In the genomic region with DNA sequence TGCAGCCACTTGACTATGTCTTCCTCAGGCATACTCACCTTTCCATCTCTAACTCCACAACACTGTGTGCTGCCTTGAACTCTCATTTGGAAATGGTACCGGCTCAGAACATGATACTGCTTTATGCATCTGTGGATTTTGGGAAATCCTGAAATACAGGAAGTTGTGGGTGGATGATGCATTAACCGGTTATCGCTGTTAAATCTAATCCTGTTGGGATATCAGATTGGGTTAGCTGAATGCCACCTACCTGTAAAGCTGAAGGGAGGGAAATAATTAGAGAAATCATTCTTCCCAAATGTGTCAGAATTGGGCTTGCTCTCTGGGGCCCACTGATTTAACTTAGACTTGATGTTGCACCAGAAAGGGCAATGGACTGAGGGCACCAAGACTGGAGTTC, we compare ENCODE assay signal across 1 cellular context.
TF ChIP-seq lines count a peak whose summit lies in the region.

No MANE protein-coding gene starts in this region.

TF ChIP-seq in GM23338, 12 proteins besides CTCF, POLR2A, EP300 and RAD21 (continued from another document):
- TF ChIP-seq, protein P1, sequence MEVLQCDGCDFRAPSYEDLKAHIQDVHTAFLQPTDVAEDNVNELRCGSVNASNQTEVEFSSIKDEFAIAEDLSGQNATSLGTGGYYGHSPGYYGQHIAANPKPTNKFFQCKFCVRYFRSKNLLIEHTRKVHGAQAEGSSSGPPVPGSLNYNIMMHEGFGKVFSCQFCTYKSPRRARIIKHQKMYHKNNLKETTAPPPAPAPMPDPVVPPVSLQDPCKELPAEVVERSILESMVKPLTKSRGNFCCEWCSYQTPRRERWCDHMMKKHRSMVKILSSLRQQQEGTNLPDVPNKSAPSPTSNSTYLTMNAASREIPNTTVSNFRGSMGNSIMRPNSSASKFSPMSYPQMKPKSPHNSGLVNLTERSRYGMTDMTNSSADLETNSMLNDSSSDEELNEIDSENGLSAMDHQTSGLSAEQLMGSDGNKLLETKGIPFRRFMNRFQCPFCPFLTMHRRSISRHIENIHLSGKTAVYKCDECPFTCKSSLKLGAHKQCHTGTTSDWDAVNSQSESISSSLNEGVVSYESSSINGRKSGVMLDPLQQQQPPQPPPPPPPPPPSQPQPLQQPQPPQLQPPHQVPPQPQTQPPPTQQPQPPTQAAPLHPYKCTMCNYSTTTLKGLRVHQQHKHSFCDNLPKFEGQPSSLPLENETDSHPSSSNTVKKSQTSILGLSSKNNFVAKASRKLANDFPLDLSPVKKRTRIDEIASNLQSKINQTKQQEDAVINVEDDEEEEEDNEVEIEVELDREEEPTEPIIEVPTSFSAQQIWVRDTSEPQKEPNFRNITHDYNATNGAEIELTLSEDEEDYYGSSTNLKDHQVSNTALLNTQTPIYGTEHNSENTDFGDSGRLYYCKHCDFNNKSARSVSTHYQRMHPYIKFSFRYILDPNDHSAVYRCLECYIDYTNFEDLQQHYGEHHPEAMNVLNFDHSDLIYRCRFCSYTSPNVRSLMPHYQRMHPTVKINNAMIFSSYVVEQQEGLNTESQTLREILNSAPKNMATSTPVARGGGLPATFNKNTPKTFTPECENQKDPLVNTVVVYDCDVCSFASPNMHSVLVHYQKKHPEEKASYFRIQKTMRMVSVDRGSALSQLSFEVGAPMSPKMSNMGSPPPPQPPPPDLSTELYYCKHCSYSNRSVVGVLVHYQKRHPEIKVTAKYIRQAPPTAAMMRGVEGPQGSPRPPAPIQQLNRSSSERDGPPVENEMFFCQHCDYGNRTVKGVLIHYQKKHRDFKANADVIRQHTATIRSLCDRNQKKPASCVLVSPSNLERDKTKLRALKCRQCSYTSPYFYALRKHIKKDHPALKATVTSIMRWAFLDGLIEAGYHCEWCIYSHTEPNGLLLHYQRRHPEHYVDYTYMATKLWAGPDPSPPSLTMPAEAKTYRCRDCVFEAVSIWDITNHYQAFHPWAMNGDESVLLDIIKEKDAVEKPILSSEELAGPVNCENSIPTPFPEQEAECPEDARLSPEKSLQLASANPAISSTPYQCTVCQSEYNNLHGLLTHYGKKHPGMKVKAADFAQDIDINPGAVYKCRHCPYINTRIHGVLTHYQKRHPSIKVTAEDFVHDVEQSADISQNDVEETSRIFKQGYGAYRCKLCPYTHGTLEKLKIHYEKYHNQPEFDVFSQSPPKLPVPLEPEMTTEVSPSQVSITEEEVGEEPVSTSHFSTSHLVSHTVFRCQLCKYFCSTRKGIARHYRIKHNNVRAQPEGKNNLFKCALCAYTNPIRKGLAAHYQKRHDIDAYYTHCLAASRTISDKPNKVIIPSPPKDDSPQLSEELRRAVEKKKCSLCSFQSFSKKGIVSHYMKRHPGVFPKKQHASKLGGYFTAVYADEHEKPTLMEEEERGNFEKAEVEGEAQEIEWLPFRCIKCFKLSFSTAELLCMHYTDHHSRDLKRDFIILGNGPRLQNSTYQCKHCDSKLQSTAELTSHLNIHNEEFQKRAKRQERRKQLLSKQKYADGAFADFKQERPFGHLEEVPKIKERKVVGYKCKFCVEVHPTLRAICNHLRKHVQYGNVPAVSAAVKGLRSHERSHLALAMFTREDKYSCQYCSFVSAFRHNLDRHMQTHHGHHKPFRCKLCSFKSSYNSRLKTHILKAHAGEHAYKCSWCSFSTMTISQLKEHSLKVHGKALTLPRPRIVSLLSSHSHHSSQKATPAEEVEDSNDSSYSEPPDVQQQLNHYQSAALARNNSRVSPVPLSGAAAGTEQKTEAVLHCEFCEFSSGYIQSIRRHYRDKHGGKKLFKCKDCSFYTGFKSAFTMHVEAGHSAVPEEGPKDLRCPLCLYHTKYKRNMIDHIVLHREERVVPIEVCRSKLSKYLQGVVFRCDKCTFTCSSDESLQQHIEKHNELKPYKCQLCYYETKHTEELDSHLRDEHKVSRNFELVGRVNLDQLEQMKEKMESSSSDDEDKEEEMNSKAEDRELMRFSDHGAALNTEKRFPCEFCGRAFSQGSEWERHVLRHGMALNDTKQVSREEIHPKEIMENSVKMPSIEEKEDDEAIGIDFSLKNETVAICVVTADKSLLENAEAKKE (CRISPR knock-in tag; IDR thresholded peaks at IDR 0.05) = no peak
- no peak for TF ChIP-seq EZH2 (IDR thresholded peaks at IDR 0.05; ENCODE audit: low read depth, unreplicated experiment)
- TF ChIP-seq POLR2AphosphoS5 (IDR thresholded peaks at IDR 0.05; ENCODE audit: low read depth) = no peak
- TF ChIP-seq ZNF331 (CRISPR knock-in tag; IDR thresholded peaks at IDR 0.05; ENCODE audit: low read depth) = no peak
- TF ChIP-seq ZNF114 (CRISPR knock-in tag; IDR thresholded peaks at IDR 0.05) = no peak
- no peak for TF ChIP-seq JUNB (IDR thresholded peaks at IDR 0.05; ENCODE audit: unreplicated experiment)
